In genomic region chr7:5514440-5515035, GRCh38 we compare ENCODE assay signal across 8 cellular contexts. TPM values are rescaled to one million over a fixed set of nuclear protein-coding genes. Genes with fewer than 3 reads are reported as not detected.
DNase-seq lines count a peak whose midpoint lies in the region; ATAC-seq and TF ChIP-seq lines count a peak whose summit lies in the region.

No MANE protein-coding gene starts in this region.

- no peaks in the 10 kb centered on the region for H3K9me3 Mint-ChIP-seq in osteocyte (ENCODE audit: unreplicated experiment)

- H3K79me2 ChIP-seq in DND-41 (ENCODE audit: insufficient read depth, low read length), result peaks cover 44% of the 10 kb centered on the region

- H3K4me2 ChIP-seq in DND-41 (ENCODE audit: insufficient read depth, low read length), result peak overlapping the region; percentile 99

- ATAC-seq in DND-41 (ENCODE audit: insufficient read depth, low read depth), result no peak
- ATAC-seq in GM21360 (IDR thresholded peaks at IDR 0.05; ENCODE audit: unreplicated experiment), result no peak

- no peaks in the 10 kb centered on the region for H3K36me3 Mint-ChIP-seq in osteocyte (ENCODE audit: unreplicated experiment)

- H3K36me3 ChIP-seq in DND-41 (ENCODE audit: insufficient read depth, low read length) (no peaks in the 10 kb centered on the region), Peyer's patch (no peaks in the 10 kb centered on the region)

- H3K27ac ChIP-seq in DND-41 (ENCODE audit: low read length), result peak overlapping the region; percentile 96; the same call in 1 of the 2 replicates
- peak overlapping the region; percentile 92 to 95 (median 94) for H3K27ac ChIP-seq in Peyer's patch
- H3K27ac ChIP-seq in epithelial cell of prostate, result peak overlapping the region; percentile 100

- H3K4me1 Mint-ChIP-seq in osteocyte (ENCODE audit: unreplicated experiment), result peaks cover 30% of the 10 kb centered on the region

- H3K27me3 Mint-ChIP-seq in osteocyte (ENCODE audit: unreplicated experiment), result no peaks in the 10 kb centered on the region

- H3K4me1 ChIP-seq in DND-41 (ENCODE audit: insufficient read depth, low read length), result peaks cover 21% of the 10 kb centered on the region
- peaks cover 0 to 10% (median 3%) of the 10 kb centered on the region in 4 donors for H3K4me1 ChIP-seq in Peyer's patch

- no peak for DNase-seq in DND-41
- no peak for DNase-seq in Peyer's patch
- DNase-seq in epithelial cell of prostate (ENCODE audit: low read depth, low spot score), result no peak
- DNase-seq in osteocyte (ENCODE audit: extremely low spot score, unreplicated experiment), result no peak
- no peak for DNase-seq in NCI-H1436 treated with DMSO at 0.1 percent for 48 hours (lab: John Stamatoyannopoulos, UW)
- no peak for DNase-seq in NCI-H1694 treated with DMSO at 0.1 percent for 48 hours (lab: John Stamatoyannopoulos, UW)
- DNase-seq in NCI-H187 treated with DMSO at 0.1 percent for 48 hours (lab: John Stamatoyannopoulos, UW), result no peak

- H3K27me3 ChIP-seq in DND-41 (ENCODE audit: insufficient read depth, low read length, poor library complexity) (no peaks in the 10 kb centered on the region), Peyer's patch (no peaks in the 10 kb centered on the region)

- peak overlapping the region; percentile 94; the same call in 1 of the 2 replicates for H2AFZ ChIP-seq in DND-41 (ENCODE audit: low read depth, low read length)

- TF ChIP-seq CTCF in DND-41 (IDR thresholded peaks at IDR 0.05; ENCODE audit: borderline replicate concordance, extremely low read depth, low read length, poor library complexity, severe bottlenecking), result no peak
- no peak for TF ChIP-seq CTCF in Peyer's patch (IDR thresholded peaks at IDR 0.05)
- no peak for TF ChIP-seq CTCF in osteocyte (IDR thresholded peaks at IDR 0.05)

- peak overlapping the region; percentile 83 to 91; a peak in 3 of 4 replicates for H3K4me3 ChIP-seq in DND-41 (ENCODE audit: low read depth in 1 of 2, low read length in 2 of 2)
- H3K4me3 ChIP-seq in Peyer's patch, result peak overlapping the region in 3 of 4 donors; percentile 72 to 92 (median 80)

- TF ChIP-seq POLR2A in Peyer's patch (IDR thresholded peaks at IDR 0.05), result no peak

- peak overlapping the region; percentile 99 for H3K27ac Mint-ChIP-seq in osteocyte (ENCODE audit: unreplicated experiment)

- H3K4me3 Mint-ChIP-seq in osteocyte (ENCODE audit: unreplicated experiment), result peak overlapping the region; percentile 98

- H4K20me1 ChIP-seq in DND-41 (ENCODE audit: insufficient read depth, low read length), result peaks cover 7% of the 10 kb centered on the region; the same call in 1 of the 2 replicates

- peak overlapping the region; percentile 81 for H3K9ac ChIP-seq in DND-41 (ENCODE audit: low read depth, low read length)

- H3K9me3 ChIP-seq in DND-41 (ENCODE audit: insufficient read depth, low read length, severe bottlenecking) (no peaks in the 10 kb centered on the region), Peyer's patch (no peaks in the 10 kb centered on the region)

RNA-seq across cellular contexts. Expression of gene FBXL18, which starts 0.9 kb away (rescaled TPM):
- 10 to 100 TPM in 3 of 4 donors, 1 to 10 TPM in 1; 9.1 to 15.3 (median 13.1) TPM for total RNA-seq in Peyer's patch
- 15.8 and 18.2 TPM in 2 replicates for total RNA-seq in osteocyte

RNA-seq across cellular contexts. Expression of gene ACTB, which starts 15.9 kb away (rescaled TPM):
- total RNA-seq in Peyer's patch (1,000 to 10,000 TPM; 3,308 to 5,502 (median 3,941) TPM), osteocyte (3,263 and 3,275 TPM in 2 replicates)
